In genomic region chr10:28663576-28664368, GRCh38 we compare ENCODE assay signal across 8 cellular contexts. TPM values are rescaled to one million over a fixed set of nuclear protein-coding genes. Genes with fewer than 3 reads are reported as not detected.
DNase-seq lines count a peak whose midpoint lies in the region; ATAC-seq, FAIRE-seq and TF ChIP-seq lines count a peak whose summit lies in the region.

No MANE protein-coding gene starts in this region.

- H3K27me3 ChIP-seq in Loucy (ENCODE audit: insufficient read depth, low read length, poor library complexity, severe bottlenecking), result no peaks in the 10 kb centered on the region
- peaks cover 20% of the 10 kb centered on the region for H3K27me3 ChIP-seq in RWPE2 (ENCODE audit: insufficient read depth, poor library complexity, severe bottlenecking)
- H3K27me3 ChIP-seq in tibial nerve, result peaks cover 0 to 12% of the 10 kb centered on the region in 2 donors

- no peak for TF ChIP-seq POLR2A in tibial nerve (IDR thresholded peaks at IDR 0.05)

- FAIRE-seq in G401.6 (lab: Jason Lieb, UNC), result peak; percentile 96

- H2AFZ ChIP-seq in Loucy (ENCODE audit: low read length), result peak overlapping the region; percentile 79

- no peak for TF ChIP-seq EP300 in tibial nerve (IDR thresholded peaks at IDR 0.05)

- no peaks in the 10 kb centered on the region for H3K36me3 Mint-ChIP-seq in activated T-helper 2 cell treated with anti-CD3 and anti-CD28 coated beads, Interferon-gamma antibody, Interleukin-2, Interleukin-4, amounts not matched to agents 10 μg/mL and 5 μg/mL and 100 μg/mL, durations not matched to agents 14 hours and 24 hours and 36 hours (ENCODE audit: low read depth)

- H3F3A ChIP-seq in Loucy (ENCODE audit: low read depth), result no peaks in the 10 kb centered on the region

- H3K4me3 Mint-ChIP-seq in activated T-helper 2 cell treated with anti-CD3 and anti-CD28 coated beads, Interferon-gamma antibody, Interleukin-2, Interleukin-4, amounts not matched to agents 10 μg/mL and 5 μg/mL and 100 μg/mL, durations not matched to agents 14 hours and 24 hours and 36 hours (ENCODE audit: low read depth), result no peak overlapping the region

- H3K4me3 ChIP-seq in Loucy (ENCODE audit: low read length, poor library complexity, severe bottlenecking), result no peak overlapping the region
- H3K4me3 ChIP-seq in RWPE2 (ENCODE audit: severe bottlenecking), result no peak overlapping the region
- H3K4me3 ChIP-seq in foreskin fibroblast (ENCODE audit: low read depth in 1 of 2, low read length in 2 of 2), result no peak overlapping the region
- no peak overlapping the region for H3K4me3 ChIP-seq in tibial nerve

- intact Hi-C loops in activated T-helper 2 cell treated with anti-CD3 and anti-CD28 coated beads, Interferon-gamma antibody, Interleukin-2, Interleukin-4, amounts not matched to agents 10 μg/mL and 5 μg/mL and 100 μg/mL, durations not matched to agents 14 hours and 24 hours and 36 hours (cut with micrococcal nuclease), result loop anchor here (1.0 to 5.0 kb wide), 2 partner anchors 328 to 639 kb away; no protein-coding TSS in a partner anchor

- peaks cover 7% of the 10 kb centered on the region for H3K4me1 Mint-ChIP-seq in activated T-helper 2 cell treated with anti-CD3 and anti-CD28 coated beads, Interferon-gamma antibody, Interleukin-2, Interleukin-4, amounts not matched to agents 10 μg/mL and 5 μg/mL and 100 μg/mL, durations not matched to agents 14 hours and 24 hours and 36 hours (ENCODE audit: low read depth)

- peak; percentile 89 for ATAC-seq in RWPE2 (ENCODE audit: low read depth)

- H3K27ac ChIP-seq in RWPE2 (ENCODE audit: poor library complexity, severe bottlenecking) (no peak overlapping the region), tibial nerve (no peak overlapping the region)

- H3K9me2 ChIP-seq in Loucy (replicated peaks; ENCODE audit: low read depth, low read length), result no peaks in the 10 kb centered on the region

- no peaks in the 10 kb centered on the region for H3K9me3 Mint-ChIP-seq in activated T-helper 2 cell treated with anti-CD3 and anti-CD28 coated beads, Interferon-gamma antibody, Interleukin-2, Interleukin-4, amounts not matched to agents 10 μg/mL and 5 μg/mL and 100 μg/mL, durations not matched to agents 14 hours and 24 hours and 36 hours

- H3K4me2 ChIP-seq in Loucy (ENCODE audit: low read depth, low read length, poor library complexity, severe bottlenecking), result peak overlapping the region; percentile 21

- H3K27me3 Mint-ChIP-seq in activated T-helper 2 cell treated with anti-CD3 and anti-CD28 coated beads, Interferon-gamma antibody, Interleukin-2, Interleukin-4, amounts not matched to agents 10 μg/mL and 5 μg/mL and 100 μg/mL, durations not matched to agents 14 hours and 24 hours and 36 hours (ENCODE audit: low read depth), result peaks cover 47% of the 10 kb centered on the region

- no peaks in the 10 kb centered on the region for H3K79me2 ChIP-seq in Loucy (ENCODE audit: insufficient read depth, low read length)

- no peak overlapping the region for H3K9ac ChIP-seq in Loucy (ENCODE audit: low read depth, low read length, poor library complexity, severe bottlenecking)

- 7% methylated on average over 9 of the region's 9 CpGs for WGBS in tibial nerve, 2 donors

- H4K20me1 ChIP-seq in Loucy (ENCODE audit: insufficient read depth, low read length, poor library complexity, severe bottlenecking), result no peaks in the 10 kb centered on the region

- H3K36me3 ChIP-seq in Loucy (ENCODE audit: insufficient read depth, low read length) (no peaks in the 10 kb centered on the region), RWPE2 (ENCODE audit: low read depth) (no peaks in the 10 kb centered on the region), tibial nerve (no peaks in the 10 kb centered on the region)

- TF ChIP-seq CTCF in Loucy (conservative IDR thresholded peaks at IDR 0.05; ENCODE audit: low read length) (peak; percentile 99), RWPE2 (IDR thresholded peaks at IDR 0.05; ENCODE audit: poor library complexity, severe bottlenecking) (peak; percentile 93), foreskin fibroblast (IDR thresholded peaks at IDR 0.05; ENCODE audit: low read depth, low read length) (peak; percentile 99), tibial nerve (IDR thresholded peaks at IDR 0.05) (peak; percentile 80 to 95 (median 90))

- DNase-seq in GOT3 (lab: John Stamatoyannopoulos, UW), result peak; percentile 36
- DNase-seq in RWPE2 (ENCODE audit: low spot score), result no peak
- peak; percentile 46 for DNase-seq in activated T-helper 2 cell treated with anti-CD3 and anti-CD28 coated beads, Interferon-gamma antibody, Interleukin-2, Interleukin-4, amounts not matched to agents 10 μg/mL and 5 μg/mL and 100 μg/mL, durations not matched to agents 14 hours and 24 hours and 36 hours (ENCODE audit: low spot score)
- peak; percentile 74 to 93 for DNase-seq in foreskin fibroblast
- DNase-seq in occipital lobe (lab: John Stamatoyannopoulos, UW), result peak; percentile 71
- peak; percentile 52 to 76 for DNase-seq in tibial nerve (ENCODE audit: low spot score in 2 of 2)

- H3K9me3 ChIP-seq in Loucy (ENCODE audit: insufficient read depth, low read depth, low read length) (no peaks in the 10 kb centered on the region), RWPE2 (ENCODE audit: severe bottlenecking) (no peaks in the 10 kb centered on the region), tibial nerve (no peaks in the 10 kb centered on the region)

- H3K27ac Mint-ChIP-seq in activated T-helper 2 cell treated with anti-CD3 and anti-CD28 coated beads, Interferon-gamma antibody, Interleukin-2, Interleukin-4, amounts not matched to agents 10 μg/mL and 5 μg/mL and 100 μg/mL, durations not matched to agents 14 hours and 24 hours and 36 hours, result no peak overlapping the region

- no peaks in the 10 kb centered on the region for H3K4me1 ChIP-seq in Loucy (ENCODE audit: insufficient read depth, low read length, poor library complexity, severe bottlenecking)
- H3K4me1 ChIP-seq in RWPE2 (ENCODE audit: insufficient read depth, poor library complexity, severe bottlenecking), result no peaks in the 10 kb centered on the region
- H3K4me1 ChIP-seq in tibial nerve, result peaks cover 0 to 14% (median 3%) of the 10 kb centered on the region in 4 donors

RNA-seq across cellular contexts. Expression of gene BAMBI, which starts 13.5 kb away (rescaled TPM):
- 0.16 TPM in 2 replicates for total RNA-seq in activated T-helper 2 cell treated with anti-CD3 and anti-CD28 coated beads, Interferon-gamma antibody, Interleukin-2, Interleukin-4, amounts not matched to agents 10 μg/mL and 5 μg/mL and 100 μg/mL, durations not matched to agents 14 hours and 24 hours and 36 hours
- total RNA-seq in occipital lobe (2.3 TPM), tibial nerve (10 to 100 TPM in 3 of 4 donors, 1 to 10 TPM in 1; 8.8 to 16.7 (median 12.8) TPM)
